In genomic region chr6:3727593-3728108, GRCh38 we compare ENCODE assay signal across 21 cellular contexts. TPM values are rescaled to one million over a fixed set of nuclear protein-coding genes. Genes with fewer than 3 reads are reported as not detected.
DNase-seq lines count a peak whose midpoint lies in the region; ATAC-seq, FAIRE-seq and TF ChIP-seq lines count a peak whose summit lies in the region.
"Had no signal": no experiment of that assay in that cellular context is flagged by ENCODE, and none has a peak within 500 bp of the region (broad histone marks: within the 10 kb centered on the region; RNA-seq: fewer than 3 reads in every experiment).

No MANE protein-coding gene starts in this region.

- in situ Hi-C loops in K562 (cut with MboI): no loop called here

- BruUV-seq in K562 (replicated peaks; lab: Mats Ljungman, UMichigan): no TSS peak

- no peak overlapping the region for H3K4me3 ChIP-seq in K562
- H3K4me3 ChIP-seq in spleen: no peak overlapping the region
- no peak overlapping the region for H3K4me3 ChIP-seq in BE2C (ENCODE audit: low read depth, low read length)

- H3K4me2 ChIP-seq in K562 (ENCODE audit: insufficient read depth, low read length): no peak overlapping the region

- no peak for ATAC-seq in K562
- ATAC-seq: HepG2 had no signal

- no peaks in the 10 kb centered on the region for H3K9me3 Mint-ChIP-seq in HFFc6
- H3K9me3 Mint-ChIP-seq in glutamatergic neuron (ENCODE audit: unreplicated experiment): peaks cover 8% of the 10 kb centered on the region
- H3K9me3 Mint-ChIP-seq: CD4-positive, alpha-beta memory T cell had no signal

- H2AFZ ChIP-seq in K562 (ENCODE audit: low read depth, low read length): no peak overlapping the region

- peaks cover 17% of the 10 kb centered on the region for H4K20me1 ChIP-seq in K562 (replicated peaks; ENCODE audit: control insufficient read depth, insufficient read depth, low read length)

- H3K4me1 Mint-ChIP-seq in HFFc6 (ENCODE audit: low read depth): peaks cover 51% of the 10 kb centered on the region
- peaks cover 35% of the 10 kb centered on the region for H3K4me1 Mint-ChIP-seq in glutamatergic neuron (ENCODE audit: low read depth, unreplicated experiment)

- H3K27me3 ChIP-seq in K562 (ENCODE audit: control insufficient read depth in 2 of 2, insufficient read depth in 2 of 2, low read length in 2 of 2) (peaks cover 60 to 90% of the 10 kb centered on the region in 2 experiments), spleen (replicated peaks in 1 of 7) (no peaks in the 10 kb centered on the region), BE2C (peaks cover 40% of the 10 kb centered on the region)

- TF ChIP-seq CTCF in HFFc6 (IDR thresholded peaks at IDR 0.05) (no peak), K562 (IDR thresholded peaks at IDR 0.05 in 2 of 3, conservative IDR thresholded peaks at IDR 0.05 in 1 of 3; ENCODE audit: insufficient read depth in 2 of 3, low read depth in 1 of 3, low read length in 3 of 3) (no peak), glutamatergic neuron (IDR thresholded peaks at IDR 0.05; ENCODE audit: partially characterized antibody, unreplicated experiment) (no peak), spleen (IDR thresholded peaks at IDR 0.05 in 8 of 11, conservative IDR thresholded peaks at IDR 0.05 in 3 of 11) (no peak), GM10266 (IDR thresholded peaks at IDR 0.05; ENCODE audit: control insufficient read depth, insufficient read depth, low read depth, missing control alignments) (no peak), BE2C (IDR thresholded peaks at IDR 0.05; ENCODE audit: low read depth, low read length) (no peak)

- TF ChIP-seq RAD21 in K562 (CRISPR knock-in tag; conservative IDR thresholded peaks at IDR 0.05 in 1 of 2, IDR thresholded peaks at IDR 0.05 in 1 of 2): no peak

- TF ChIP-seq POLR2A in K562 (conservative IDR thresholded peaks at IDR 0.05) (no peak), spleen (IDR thresholded peaks at IDR 0.05) (no peak)

- H3K9me3 ChIP-seq in K562 (replicated peaks; ENCODE audit: control insufficient read depth, insufficient read depth, low read depth, low read length) (no peaks in the 10 kb centered on the region), spleen (no peaks in the 10 kb centered on the region), BE2C (no peaks in the 10 kb centered on the region)

- H3K36me3 ChIP-seq in K562 (ENCODE audit: control insufficient read depth, insufficient read depth, low read length) (no peaks in the 10 kb centered on the region), spleen (peaks cover 0 to 90% (median 36%) of the 10 kb centered on the region in 6 donors), BE2C (no peaks in the 10 kb centered on the region)

- H3K27ac Mint-ChIP-seq in HFFc6 (peak overlapping the region; percentile 21; the same call in 1 of the 2 replicates), glutamatergic neuron (ENCODE audit: unreplicated experiment) (peak overlapping the region; percentile 7)
- H3K27ac Mint-ChIP-seq: CD4-positive, alpha-beta memory T cell had no signal

- H3K27me3 Mint-ChIP-seq in HFFc6 (ENCODE audit: insufficient read depth) (peaks cover 11% of the 10 kb centered on the region), glutamatergic neuron (ENCODE audit: unreplicated experiment) (no peaks in the 10 kb centered on the region)

- no peak overlapping the region for H3K9ac ChIP-seq in K562 (ENCODE audit: insufficient read depth in 1 of 2, low read depth in 2 of 2, low read length in 2 of 2)

- H3K36me3 Mint-ChIP-seq in HFFc6 (ENCODE audit: low read depth) (peaks cover 52% of the 10 kb centered on the region), glutamatergic neuron (ENCODE audit: unreplicated experiment) (peaks cover 11% of the 10 kb centered on the region)
- H3K36me3 Mint-ChIP-seq: CD4-positive, alpha-beta memory T cell had no signal

- H3K4me1 ChIP-seq in K562 (replicated peaks in 1 of 2; ENCODE audit: control insufficient read depth in 2 of 2, insufficient read depth in 2 of 2, low read length in 2 of 2): peaks cover 0 to 29% of the 10 kb centered on the region in 2 experiments; a peak in 3 of 5 replicates
- H3K4me1 ChIP-seq in spleen: peaks cover 0 to 13% (median 6%) of the 10 kb centered on the region in 6 donors
- H3K4me1 ChIP-seq in BE2C: no peaks in the 10 kb centered on the region

- no peak for DNase-seq in HFFc6
- no peak for DNase-seq in K562 (ENCODE audit: extremely low read depth in 1 of 4, low spot score in 3 of 4)
- DNase-seq in glutamatergic neuron: no peak
- DNase-seq in spleen: peak; percentile 59
- DNase-seq in GM10266 (ENCODE audit: extremely low spot score): no peak
- DNase-seq in cortex of kidney (lab: John Stamatoyannopoulos, UW): no peak
- DNase-seq in C1 segment of cervical spinal cord (lab: John Stamatoyannopoulos, UW): no peak
- DNase-seq in BE2C: no peak
- DNase-seq: ACHN; CD4-positive, alpha-beta memory T cell; COR-L47; DMS153; DMS79 treated with DMSO at 0.1 percent for 48 hours; EL; HCEC 1CT had no signal

- H3K4me3 Mint-ChIP-seq in HFFc6 (peak overlapping the region; percentile 42; the same call in 1 of the 2 replicates), glutamatergic neuron (ENCODE audit: unreplicated experiment) (no peak overlapping the region)
- H3K4me3 Mint-ChIP-seq: CD4-positive, alpha-beta memory T cell had no signal

- H3K79me2 ChIP-seq in K562 (ENCODE audit: control insufficient read depth, insufficient read depth, low read length): no peaks in the 10 kb centered on the region

- H3K27ac ChIP-seq in K562 (ENCODE audit: extremely low read depth, low read depth, low read length) (no peak overlapping the region), spleen (no peak overlapping the region)
- H3K27ac ChIP-seq: C4-2B had no signal

- POLR2A ChIA-PET in K562 (lab: Yijun Ruan, JAX): interaction anchor here (0.6 to 0.7 kb wide), 2 partner anchors 26 to 192 kb away, joined by 3 read pairs; no protein-coding TSS in a partner anchor

- CTCF ChIA-PET in K562 (lab: Yijun Ruan, JAX; ENCODE audit: low intra/inter-chr PET ratio): interaction anchor here (0.7 kb wide), 1 partner anchor 296 kb away, joined by 3 read pairs; no protein-coding TSS in a partner anchor

- H3K9me1 ChIP-seq in K562 (ENCODE audit: control insufficient read depth, insufficient read depth, low read length): no peaks in the 10 kb centered on the region

- no peak for TF ChIP-seq EP300 in K562 (IDR thresholded peaks at IDR 0.05; ENCODE audit: low read length)

- FAIRE-seq in K562 (lab: Jason Lieb, UNC): no peak
- FAIRE-seq: D721Med, G401.6, GM19239, HepG2, HTR-8/SVneo had no signal

- intact Hi-C loops in K562 (cut with micrococcal nuclease) (loop anchor here (5.0 to 10.0 kb wide), 2 partner anchors 100 to 993 kb away; no protein-coding TSS in a partner anchor), spleen (cut with DNase I; ENCODE audit: low total_unique reads) (no loop called here)

- 7% methylated on average over 11 of the region's 11 CpGs for WGBS in K562 (ENCODE audit: insufficient coverage, low coverage, missing lambda C conversion rate)
- whole genome bisulfite sequencing in spleen, 5 donors: 94 to 97% (median 96%) methylated on average over 11 of the region's 11 CpGs

TF ChIP-seq in K562, 482 proteins besides CTCF, POLR2A, EP300 and RAD21 (continues in another document):
- no peak for TF ChIP-seq CREB3L1 (IDR thresholded peaks at IDR 0.05; ENCODE audit: borderline replicate concordance, low read depth)
- TF ChIP-seq FOSL1 (tag; conservative IDR thresholded peaks at IDR 0.05): no peak
- no peak for TF ChIP-seq ZNF224 (CRISPR knock-in tag; IDR thresholded peaks at IDR 0.05)
- TF ChIP-seq ZNF184 (CRISPR knock-in tag; IDR thresholded peaks at IDR 0.05): no peak
- TF ChIP-seq POLR2AphosphoS5 (IDR thresholded peaks at IDR 0.05; ENCODE audit: control insufficient read depth, insufficient read depth, low read depth, low read length): no peak
- 0 out of 2 replicates have a peak, but pooled peaks have one; percentile 54 for TF ChIP-seq EZH2 (IDR thresholded peaks at IDR 0.05; ENCODE audit: borderline replicate concordance, low read depth, low read length)
- no peak for TF ChIP-seq CEBPG (CRISPR knock-in tag; IDR thresholded peaks at IDR 0.05)
- TF ChIP-seq CEBPG (tag; conservative IDR thresholded peaks at IDR 0.05 in 1 of 2, IDR thresholded peaks at IDR 0.05 in 1 of 2): no peak

RNA-seq across cellular contexts. Expression of gene PXDC1, which starts 23.9 kb away (rescaled TPM):
- 10 to 100 TPM; 63.1 to 97.5 (median 72.8) TPM for total RNA-seq in HFFc6 (2021; fragmentation: NEBNext Ultra II Directional; extraction: Animal tissue kit (Norgen Biotek cat#: 25700))
- not detected in 2 replicates for total RNA-seq in K562 (2011; cell fraction: chromatin; rRNA removed; ENCODE audit: low replicate concordance)
- 0.17 TPM in 1 of 2 replicates, not detected in the other for total RNA-seq in K562 (2011; cell fraction: nucleolus; rRNA removed)
- total RNA-seq in K562 (2011; cell fraction: nucleoplasm; rRNA removed): not detected in 2 replicates
- total RNA-seq in K562 (2014; rRNA removed): 0.08 TPM in 1 of 2 replicates, not detected in the other
- total RNA-seq in K562 (2014; rRNA removed; fragmentation: Illumina TruSeq; extraction: Trizol): not detected in 2 replicates
- total RNA-seq in K562 (2015; rRNA removed; fragmentation: Illumina TruSeq; extraction: Trizol): 0.11 TPM in 1 of 2 replicates, not detected in the other
- 0.20 and 0.33 TPM in 2 replicates for total RNA-seq in K562 (2021)
- 0.08 and 0.22 TPM in 2 replicates for polyA plus RNA-seq in K562 (2011; rRNA removed)
- polyA plus RNA-seq in K562 (2011; cell fraction: cytosol; rRNA removed): 0.24 TPM in 1 of 2 replicates, not detected in the other
- polyA plus RNA-seq in K562 (2011; cell fraction: nucleus; rRNA removed): 0.31 TPM in 1 of 2 replicates, not detected in the other
- polyA plus RNA-seq in K562 (2012): 0.12 and 0.47 TPM in 2 replicates
- 0.08 and 0.10 TPM in 2 replicates for polyA plus RNA-seq in K562 (2014; fragmentation: Illumina TruSeq; extraction: Trizol)
- not detected for polyA plus RNA-seq in K562 (2014; fragmentation: Nextera tagmentation; extraction: Ambion mirVana)
- 0.09 and 0.12 TPM in 2 replicates for polyA plus RNA-seq in K562 (2014; rRNA removed)
- not detected in 2 replicates for polyA minus RNA-seq in K562 (2011; rRNA and poly(A)+ RNA removed)
- polyA minus RNA-seq in K562 (2011; cell fraction: cytosol; rRNA and poly(A)+ RNA removed): not detected in 2 replicates
- polyA minus RNA-seq in K562 (2011; cell fraction: nucleus; rRNA and poly(A)+ RNA removed): 0.27 TPM in 1 of 2 replicates, not detected in the other
- 7.5 TPM for total RNA-seq in glutamatergic neuron (ENCODE audit: unreplicated experiment)
- 10 to 100 TPM; 21.1 to 51.5 (median 32.3) TPM for total RNA-seq in spleen
- polyA plus RNA-seq in spleen: 10 to 100 TPM; 17.7 to 40.1 (median 18.2) TPM
- polyA plus RNA-seq in BE2C (2012; ENCODE audit: insufficient read depth, insufficient read length, low read depth): not detected
- polyA plus RNA-seq: CD4-positive, alpha-beta memory T cell had no signal
